In the genomic region with DNA sequence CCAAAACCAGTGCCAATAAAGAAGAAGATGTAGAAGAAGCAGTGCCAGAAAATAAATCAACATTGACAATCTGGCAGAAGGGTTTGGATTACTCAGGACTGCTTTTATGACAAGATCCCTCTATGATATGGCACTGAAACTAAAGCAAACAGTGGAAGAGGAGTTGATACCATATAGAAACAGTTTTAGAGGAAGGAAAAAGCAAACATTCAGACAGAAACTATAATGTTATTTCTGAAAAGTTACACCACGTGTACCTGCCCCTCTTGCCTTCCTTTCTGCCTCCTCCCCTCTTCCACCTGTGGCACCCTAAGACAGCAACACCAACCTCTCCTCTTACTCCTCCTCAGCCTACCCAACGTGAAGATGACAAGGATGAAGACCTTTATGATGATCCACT, we compare ENCODE assay signal across 8 cellular contexts.
DNase-seq lines count a peak whose midpoint lies in the region; ATAC-seq and TF ChIP-seq lines count a peak whose summit lies in the region.

No MANE protein-coding gene starts in this region.

- CTCF ChIA-PET in CD8-positive, alpha-beta T cell (lab: Charles Lee), result interaction anchor here (1.0 to 2.3 kb wide), 5 partner anchors 13 to 63 kb away, joined by 3 to 14 read pairs (median 4); a partner anchor contains a TSS

- peaks cover 46% of the 10 kb centered on the region for H3K4me1 Mint-ChIP-seq in CD8-positive, alpha-beta T cell (ENCODE audit: low read depth)
- H3K4me1 Mint-ChIP-seq in activated T-helper 1 cell treated with anti-CD3 and anti-CD28 coated beads, Interleukin-12 subunit alpha, Interleukin-12 subunit beta, Interleukin-2, Interleukin-4 antibody, amounts not matched to agents 30 ng/mL and 10 ng/mL and 1 ng/mL, durations not matched to agents 14 hours and 24 hours and 36 hours (ENCODE audit: low read depth), result peaks cover 23% of the 10 kb centered on the region

- POLR2A ChIA-PET in CD8-positive, alpha-beta T cell (lab: Charles Lee), result interaction anchor here (1.1 kb wide), 2 partner anchors 19 to 49 kb away, joined by 3 to 6 read pairs; no protein-coding TSS in a partner anchor

- H3K27me3 ChIP-seq in CD8-positive, alpha-beta T cell (ENCODE audit: insufficient read depth, low read length), result no peaks in the 10 kb centered on the region
- H3K27me3 ChIP-seq in adrenal gland (no peaks in the 10 kb centered on the region), sigmoid colon (no peaks in the 10 kb centered on the region)

- ATAC-seq in CD8-positive, alpha-beta T cell, result peak; percentile 41
- ATAC-seq in GM19438 (IDR thresholded peaks at IDR 0.05; ENCODE audit: low read depth, unreplicated experiment) (peak; percentile 14), HG03135 (IDR thresholded peaks at IDR 0.05; ENCODE audit: unreplicated experiment) (peak; percentile 37)

- H3K36me3 Mint-ChIP-seq in CD8-positive, alpha-beta T cell, result no peaks in the 10 kb centered on the region
- peaks cover 5% of the 10 kb centered on the region for H3K36me3 Mint-ChIP-seq in activated T-helper 1 cell treated with anti-CD3 and anti-CD28 coated beads, Interleukin-12 subunit alpha, Interleukin-12 subunit beta, Interleukin-2, Interleukin-4 antibody, amounts not matched to agents 30 ng/mL and 10 ng/mL and 1 ng/mL, durations not matched to agents 14 hours and 24 hours and 36 hours (ENCODE audit: low read depth)

- no peak for TF ChIP-seq EP300 in sigmoid colon (IDR thresholded peaks at IDR 0.05)

- H3K36me3 ChIP-seq in CD8-positive, alpha-beta T cell (ENCODE audit: insufficient read depth, low read length), result no peaks in the 10 kb centered on the region
- H3K36me3 ChIP-seq in adrenal gland (replicated peaks in 1 of 2), result no peaks in the 10 kb centered on the region
- no peaks in the 10 kb centered on the region for H3K36me3 ChIP-seq in sigmoid colon

- peaks cover 38% of the 10 kb centered on the region for H3K4me1 ChIP-seq in CD8-positive, alpha-beta T cell (ENCODE audit: insufficient read depth, low read length)
- H3K4me1 ChIP-seq in adrenal gland (replicated peaks in 1 of 2), result no peaks in the 10 kb centered on the region
- H3K4me1 ChIP-seq in sigmoid colon, result no peaks in the 10 kb centered on the region

- H3K9me3 Mint-ChIP-seq in CD8-positive, alpha-beta T cell, result no peaks in the 10 kb centered on the region
- H3K9me3 Mint-ChIP-seq in activated T-helper 1 cell treated with anti-CD3 and anti-CD28 coated beads, Interleukin-12 subunit alpha, Interleukin-12 subunit beta, Interleukin-2, Interleukin-4 antibody, amounts not matched to agents 30 ng/mL and 10 ng/mL and 1 ng/mL, durations not matched to agents 14 hours and 24 hours and 36 hours, result no peaks in the 10 kb centered on the region

- no peak overlapping the region for H3K4me3 ChIP-seq in CD8-positive, alpha-beta T cell (ENCODE audit: low read depth, low read length)
- no peak overlapping the region for H3K4me3 ChIP-seq in adrenal gland
- H3K4me3 ChIP-seq in sigmoid colon, result no peak overlapping the region

- TF ChIP-seq POLR2A in adrenal gland (IDR thresholded peaks at IDR 0.05) (no peak), sigmoid colon (IDR thresholded peaks at IDR 0.05) (no peak)

- H3K27ac ChIP-seq in CD8-positive, alpha-beta T cell (ENCODE audit: low read depth, low read length), result peak overlapping the region; percentile 19
- H3K27ac ChIP-seq in adrenal gland (no peak overlapping the region), sigmoid colon (no peak overlapping the region)

- WGBS in adrenal gland, 4 donors, result 60 to 80% (median 74%) methylated on average over 2 of the region's 2 CpGs
- 19 to 45% methylated on average over 2 of the region's 2 CpGs for WGBS in sigmoid colon, 2 donors

- no peaks in the 10 kb centered on the region for H3K27me3 Mint-ChIP-seq in CD8-positive, alpha-beta T cell (ENCODE audit: low read depth)
- no peaks in the 10 kb centered on the region for H3K27me3 Mint-ChIP-seq in activated T-helper 1 cell treated with anti-CD3 and anti-CD28 coated beads, Interleukin-12 subunit alpha, Interleukin-12 subunit beta, Interleukin-2, Interleukin-4 antibody, amounts not matched to agents 30 ng/mL and 10 ng/mL and 1 ng/mL, durations not matched to agents 14 hours and 24 hours and 36 hours (ENCODE audit: insufficient read depth)

- intact Hi-C loops in CD8-positive, alpha-beta T cell (cut with DNase I, micrococcal nuclease), result loop anchor here (1.0 to 5.0 kb wide), 3 partner anchors 46 to 86 kb away; a partner anchor contains a TSS
- intact Hi-C loops in activated T-helper 1 cell treated with anti-CD3 and anti-CD28 coated beads, Interleukin-12 subunit alpha, Interleukin-12 subunit beta, Interleukin-2, Interleukin-4 antibody, amounts not matched to agents 30 ng/mL and 10 ng/mL and 1 ng/mL, durations not matched to agents 14 hours and 24 hours and 36 hours (cut with micrococcal nuclease), result loop anchor here (1.0 to 5.0 kb wide), 5 partner anchors 39 to 126 kb away; a partner anchor contains a TSS
- intact Hi-C loops in adrenal gland (cut with DNase I) (no loop called here), sigmoid colon (cut with DNase I) (no loop called here)

- TF ChIP-seq CTCF in CD8-positive, alpha-beta T cell (IDR thresholded peaks at IDR 0.05), result no peak
- no peak for TF ChIP-seq CTCF in adrenal gland (IDR thresholded peaks at IDR 0.05)
- TF ChIP-seq CTCF in sigmoid colon (IDR thresholded peaks at IDR 0.05), result no peak

- H3K4me3 Mint-ChIP-seq in CD8-positive, alpha-beta T cell, result peak overlapping the region; percentile 38
- peak overlapping the region; percentile 38 for H3K4me3 Mint-ChIP-seq in activated T-helper 1 cell treated with anti-CD3 and anti-CD28 coated beads, Interleukin-12 subunit alpha, Interleukin-12 subunit beta, Interleukin-2, Interleukin-4 antibody, amounts not matched to agents 30 ng/mL and 10 ng/mL and 1 ng/mL, durations not matched to agents 14 hours and 24 hours and 36 hours

- no peak for DNase-seq in CD8-positive, alpha-beta T cell
- no peak for DNase-seq in activated T-helper 1 cell treated with anti-CD3 and anti-CD28 coated beads, Interleukin-12 subunit alpha, Interleukin-12 subunit beta, Interleukin-2, Interleukin-4 antibody, amounts not matched to agents 30 ng/mL and 10 ng/mL and 1 ng/mL, durations not matched to agents 14 hours and 24 hours and 36 hours (ENCODE audit: low spot score)
- no peak for DNase-seq in SW 1271 (lab: John Stamatoyannopoulos, UW)
- no peak for DNase-seq in adrenal gland
- no peak for DNase-seq in sigmoid colon
- no peak for DNase-seq in NCI-H2196 treated with DMSO at 0.1 percent for 48 hours (lab: John Stamatoyannopoulos, UW; ENCODE audit: unreplicated experiment)

- peak overlapping the region; percentile 75 for H3K27ac Mint-ChIP-seq in CD8-positive, alpha-beta T cell
- H3K27ac Mint-ChIP-seq in activated T-helper 1 cell treated with anti-CD3 and anti-CD28 coated beads, Interleukin-12 subunit alpha, Interleukin-12 subunit beta, Interleukin-2, Interleukin-4 antibody, amounts not matched to agents 30 ng/mL and 10 ng/mL and 1 ng/mL, durations not matched to agents 14 hours and 24 hours and 36 hours, result peak overlapping the region; percentile 88

- H3K9me3 ChIP-seq in CD8-positive, alpha-beta T cell (ENCODE audit: low read length), result no peaks in the 10 kb centered on the region
- H3K9me3 ChIP-seq in adrenal gland (replicated peaks in 1 of 3), result no peaks in the 10 kb centered on the region
- H3K9me3 ChIP-seq in sigmoid colon, result no peaks in the 10 kb centered on the region

Comparison
In these comparisons a context has a peak if more than half of its experiments do, and no peak if none do; other contexts are left out.
1. intact Hi-C loops: an anchor here in CD8-positive, alpha-beta T cell (1.0 to 5.0 kb wide) and activated T-helper 1 cell treated with anti-CD3 and anti-CD28 coated beads, Interleukin-12 subunit alpha, Interleukin-12 subunit beta, Interleukin-2, Interleukin-4 antibody, amounts not matched to agents 30 ng/mL and 10 ng/mL and 1 ng/mL, durations not matched to agents 14 hours and 24 hours and 36 hours (1.0 to 5.0 kb wide); none called in adrenal gland and sigmoid colon.